17 cellular contexts compared by ENCODE assay signal in genomic region chr13:102236341-102236740, GRCh38.
"Had no signal": no experiment of that assay in that cellular context is flagged by ENCODE, and none has a peak within 500 bp of the region (broad histone marks: within the 10 kb centered on the region; RNA-seq: fewer than 3 reads in every experiment).

No MANE protein-coding gene starts in this region.

- H3K36me3 ChIP-seq: sigmoid colon, thoracic aorta, transverse colon had no signal

- ATAC-seq: esophagus mucosa; left ventricle myocardium superior; stimulated activated naive CD8-positive, alpha-beta T cell treated with anti-CD3 and anti-CD28 coated beads, Interleukin-15, amount 100 ng/mL, for 72 hours had no signal

- H3K27ac ChIP-seq: sigmoid colon, skin epidermis, thoracic aorta, transverse colon had no signal

- H3K9me3 ChIP-seq: sigmoid colon, thoracic aorta, transverse colon had no signal

- H3K4me1 ChIP-seq: sigmoid colon, transverse colon had no signal

- H3K4me3 ChIP-seq: dorsolateral prefrontal cortex, sigmoid colon, skin epidermis, thoracic aorta, transverse colon had no signal

- DNase-seq: cortex of kidney; effector CD8-positive, alpha-beta T cell; immature natural killer cell; left ventricle myocardium superior; mesendoderm; naive B cell; nephron progenitor cell; sigmoid colon; stimulated activated CD4-positive, alpha-beta T cell treated with anti-CD3 and anti-CD28 coated beads, Interleukin-2, amount 100 ng/mL, for 24 hours; stimulated activated CD4-positive, alpha-beta T cell treated with anti-CD3 and anti-CD28 coated beads, Interleukin-4, amount 100 ng/mL, for 4 hours; stimulated activated naive B cell treated with anti-CD40 and anti-IgM and Interleukin-4, amounts not matched to agents 10 μg/mL and 1 μg/mL and 100 μg/mL, for 72 hours; stimulated activated naive CD8-positive, alpha-beta T cell treated with anti-CD3 and anti-CD28 coated beads, Interleukin-15, amount 100 ng/mL, for 72 hours; transverse colon had no signal

- H3K27me3 ChIP-seq: dorsolateral prefrontal cortex, sigmoid colon, transverse colon had no signal
